10 cellular contexts compared by ENCODE assay signal in the genomic region with DNA sequence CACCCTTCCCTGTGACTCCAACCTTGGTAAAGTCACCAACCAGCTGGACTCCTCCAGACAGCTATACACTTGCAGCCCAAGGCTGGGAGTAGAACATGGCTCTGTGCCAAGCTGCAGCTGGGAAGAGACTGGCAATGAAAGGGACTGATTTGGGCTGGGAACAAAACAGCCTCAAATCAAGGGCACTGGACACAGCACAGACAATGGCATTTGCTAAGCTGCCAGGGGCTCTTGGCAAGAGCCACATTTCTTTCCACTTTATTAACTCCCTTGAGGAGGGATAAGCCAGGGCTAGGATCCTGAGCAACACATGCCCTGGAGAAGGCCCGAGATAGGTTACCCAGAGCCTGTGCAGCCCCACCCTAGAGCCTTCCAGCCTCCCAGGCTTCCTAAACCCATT. TPM values are rescaled to one million over a fixed set of nuclear protein-coding genes. Genes with fewer than 3 reads are reported as not detected.
DNase-seq lines count a peak whose midpoint lies in the region; ATAC-seq and TF ChIP-seq lines count a peak whose summit lies in the region.
"Had no signal": no experiment of that assay in that cellular context is flagged by ENCODE, and none has a peak within 500 bp of the region (broad histone marks: within the 10 kb centered on the region; RNA-seq: fewer than 3 reads in every experiment).

No MANE protein-coding gene starts in this region.

- DNase-seq in DMS79 (lab: John Stamatoyannopoulos, UW) (peak; percentile 81), NCI-H2227 treated with DMSO at 0.1 percent for 48 hours (lab: John Stamatoyannopoulos, UW) (peak; percentile 49), dorsolateral prefrontal cortex (peak; percentile 77 to 94 (median 91)), GF-D8 (lab: John Stamatoyannopoulos, UW) (no peak)
- DNase-seq in stimulated activated CD8-positive, alpha-beta memory T cell treated with anti-CD3 and anti-CD28 coated beads, Interleukin-4, amount 100 ng/mL, for 48 hours = no peak
- no peak for DNase-seq in activated T-helper 1 cell treated with anti-CD3 and anti-CD28 coated beads, Interleukin-12 subunit alpha, Interleukin-12 subunit beta, Interleukin-2, Interleukin-4 antibody, amounts not matched to agents 30 ng/mL and 10 ng/mL and 1 ng/mL, durations not matched to agents 14 hours and 24 hours and 36 hours (ENCODE audit: low spot score)
- DNase-seq: activated CD4-positive, alpha-beta T cell treated with anti-CD3 and anti-CD28 coated beads for 36 hours; CD4-positive, alpha-beta T cell had no signal

- no peaks in the 10 kb centered on the region for H3K9me3 Mint-ChIP-seq in nephron
- H3K9me3 Mint-ChIP-seq in activated T-helper 1 cell treated with anti-CD3 and anti-CD28 coated beads, Interleukin-12 subunit alpha, Interleukin-12 subunit beta, Interleukin-2, Interleukin-4 antibody, amounts not matched to agents 30 ng/mL and 10 ng/mL and 1 ng/mL, durations not matched to agents 14 hours and 24 hours and 36 hours = no peaks in the 10 kb centered on the region
- H3K9me3 Mint-ChIP-seq: CD4-positive, alpha-beta T cell had no signal

- no peaks in the 10 kb centered on the region for H3K36me3 Mint-ChIP-seq in nephron (ENCODE audit: low read depth)
- H3K36me3 Mint-ChIP-seq in activated T-helper 1 cell treated with anti-CD3 and anti-CD28 coated beads, Interleukin-12 subunit alpha, Interleukin-12 subunit beta, Interleukin-2, Interleukin-4 antibody, amounts not matched to agents 30 ng/mL and 10 ng/mL and 1 ng/mL, durations not matched to agents 14 hours and 24 hours and 36 hours (ENCODE audit: low read depth) = peaks cover 18% of the 10 kb centered on the region

- H3K27ac ChIP-seq in dorsolateral prefrontal cortex = peak overlapping the region in 58 of 59 donors; percentile 47 to 93 (median 86)

- H3K27me3 Mint-ChIP-seq in nephron (ENCODE audit: low read depth) = no peaks in the 10 kb centered on the region
- no peaks in the 10 kb centered on the region for H3K27me3 Mint-ChIP-seq in activated T-helper 1 cell treated with anti-CD3 and anti-CD28 coated beads, Interleukin-12 subunit alpha, Interleukin-12 subunit beta, Interleukin-2, Interleukin-4 antibody, amounts not matched to agents 30 ng/mL and 10 ng/mL and 1 ng/mL, durations not matched to agents 14 hours and 24 hours and 36 hours (ENCODE audit: insufficient read depth)
- H3K27me3 Mint-ChIP-seq: activated CD4-positive, alpha-beta T cell treated with anti-CD3 and anti-CD28 coated beads for 36 hours; CD4-positive, alpha-beta T cell had no signal

- H3K4me3 ChIP-seq in dorsolateral prefrontal cortex = peak overlapping the region in 51 of 59 donors; percentile 6 to 52 (median 32)

- H3K4me3 Mint-ChIP-seq in nephron = no peak overlapping the region
- H3K4me3 Mint-ChIP-seq in activated T-helper 1 cell treated with anti-CD3 and anti-CD28 coated beads, Interleukin-12 subunit alpha, Interleukin-12 subunit beta, Interleukin-2, Interleukin-4 antibody, amounts not matched to agents 30 ng/mL and 10 ng/mL and 1 ng/mL, durations not matched to agents 14 hours and 24 hours and 36 hours = no peak overlapping the region
- H3K4me3 Mint-ChIP-seq: activated CD4-positive, alpha-beta T cell treated with anti-CD3 and anti-CD28 coated beads for 36 hours; CD4-positive, alpha-beta T cell had no signal

- no peaks in the 10 kb centered on the region for H3K27me3 ChIP-seq in dorsolateral prefrontal cortex

- intact Hi-C loops in dorsolateral prefrontal cortex (cut with DNase I) = loop anchor here in 1 of 2 donors (1.0 to 5.0 kb wide), 2 partner anchors 11 to 41 kb away; partner anchors contain the start of gene RIT1
- intact Hi-C loops in activated T-helper 1 cell treated with anti-CD3 and anti-CD28 coated beads, Interleukin-12 subunit alpha, Interleukin-12 subunit beta, Interleukin-2, Interleukin-4 antibody, amounts not matched to agents 30 ng/mL and 10 ng/mL and 1 ng/mL, durations not matched to agents 14 hours and 24 hours and 36 hours (cut with micrococcal nuclease) = no loop called here

- no peak for ATAC-seq in HG03457 (IDR thresholded peaks at IDR 0.05; ENCODE audit: unreplicated experiment)
- ATAC-seq: activated CD4-positive, alpha-beta T cell treated with anti-CD3 and anti-CD28 coated beads for 36 hours had no signal

- peak overlapping the region; percentile 12 to 43 (median 16) for H3K27ac Mint-ChIP-seq in nephron
- H3K27ac Mint-ChIP-seq in activated T-helper 1 cell treated with anti-CD3 and anti-CD28 coated beads, Interleukin-12 subunit alpha, Interleukin-12 subunit beta, Interleukin-2, Interleukin-4 antibody, amounts not matched to agents 30 ng/mL and 10 ng/mL and 1 ng/mL, durations not matched to agents 14 hours and 24 hours and 36 hours = no peak overlapping the region
- H3K27ac Mint-ChIP-seq: activated CD4-positive, alpha-beta T cell treated with anti-CD3 and anti-CD28 coated beads for 36 hours; CD4-positive, alpha-beta T cell had no signal

- H3K4me1 Mint-ChIP-seq in nephron = peaks cover 23% of the 10 kb centered on the region
- peaks cover 5% of the 10 kb centered on the region for H3K4me1 Mint-ChIP-seq in activated T-helper 1 cell treated with anti-CD3 and anti-CD28 coated beads, Interleukin-12 subunit alpha, Interleukin-12 subunit beta, Interleukin-2, Interleukin-4 antibody, amounts not matched to agents 30 ng/mL and 10 ng/mL and 1 ng/mL, durations not matched to agents 14 hours and 24 hours and 36 hours (ENCODE audit: low read depth)
- H3K4me1 Mint-ChIP-seq: activated CD4-positive, alpha-beta T cell treated with anti-CD3 and anti-CD28 coated beads for 36 hours had no signal

- TF ChIP-seq CTCF in dorsolateral prefrontal cortex (IDR thresholded peaks at IDR 0.05 in 54 of 56, conservative IDR thresholded peaks at IDR 0.05 in 2 of 56; ENCODE audit: low read depth in 1 of 56, partially characterized antibody in 56 of 56) (peak in 2 of 56 donors; percentile 7 to 26), nephron (IDR thresholded peaks at IDR 0.05; ENCODE audit: unreplicated experiment in 3 of 3) (no peak)

RNA-seq across cellular contexts. Expression of gene SYT11, which starts 12.0 kb away (rescaled TPM):
- total RNA-seq in dorsolateral prefrontal cortex = 100 to 1,000 TPM; 201 to 462 (median 357) TPM
- 25.7 and 26.8 TPM in 2 replicates for total RNA-seq in activated T-helper 1 cell treated with anti-CD3 and anti-CD28 coated beads, Interleukin-12 subunit alpha, Interleukin-12 subunit beta, Interleukin-2, Interleukin-4 antibody, amounts not matched to agents 30 ng/mL and 10 ng/mL and 1 ng/mL, durations not matched to agents 14 hours and 24 hours and 36 hours

RNA-seq across cellular contexts. Expression of gene GON4L, which starts 14.4 kb away (rescaled TPM):
- total RNA-seq in dorsolateral prefrontal cortex = 100 to 1,000 TPM in 1 of 120 experiments, 10 to 100 TPM in 119; 52.2 to 105 (median 72.7) TPM
- total RNA-seq in activated T-helper 1 cell treated with anti-CD3 and anti-CD28 coated beads, Interleukin-12 subunit alpha, Interleukin-12 subunit beta, Interleukin-2, Interleukin-4 antibody, amounts not matched to agents 30 ng/mL and 10 ng/mL and 1 ng/mL, durations not matched to agents 14 hours and 24 hours and 36 hours = 66.7 and 70.0 TPM in 2 replicates

RNA-seq across cellular contexts. Expression of gene RIT1, which starts 39.8 kb away (rescaled TPM):
- total RNA-seq in dorsolateral prefrontal cortex = 10 to 100 TPM; 13.3 to 34.9 (median 21.2) TPM
- total RNA-seq in activated T-helper 1 cell treated with anti-CD3 and anti-CD28 coated beads, Interleukin-12 subunit alpha, Interleukin-12 subunit beta, Interleukin-2, Interleukin-4 antibody, amounts not matched to agents 30 ng/mL and 10 ng/mL and 1 ng/mL, durations not matched to agents 14 hours and 24 hours and 36 hours = 20.2 and 22.3 TPM in 2 replicates

Comparison
In these comparisons a context has a peak if more than half of its experiments do, and no peak if none do; other contexts are left out.
1. DNase-seq: peak in DMS79 (single experiment), NCI-H2227 treated with DMSO at 0.1 percent for 48 hours (single experiment) and dorsolateral prefrontal cortex (10 of 10); none in stimulated activated CD8-positive, alpha-beta memory T cell treated with anti-CD3 and anti-CD28 coated beads, Interleukin-4, amount 100 ng/mL, for 48 hours (single experiment), GF-D8 (single experiment) and activated T-helper 1 cell treated with anti-CD3 and anti-CD28 coated beads, Interleukin-12 subunit alpha, Interleukin-12 subunit beta, Interleukin-2, Interleukin-4 antibody, amounts not matched to agents 30 ng/mL and 10 ng/mL and 1 ng/mL, durations not matched to agents 14 hours and 24 hours and 36 hours (single experiment).